Comparison of ENCODE assay signal across 20 cellular contexts in genomic region chr6:32182617-32183016, GRCh38. TPM values are rescaled to one million over a fixed set of nuclear protein-coding genes. Genes with fewer than 3 reads are reported as not detected.
DNase-seq lines count a peak whose midpoint lies in the region; ATAC-seq and TF ChIP-seq lines count a peak whose summit lies in the region.
"Had no signal": no experiment of that assay in that cellular context is flagged by ENCODE, and none has a peak within 500 bp of the region (broad histone marks: within the 10 kb centered on the region; RNA-seq: fewer than 3 reads in every experiment).

No MANE protein-coding gene starts in this region.

- H3K27me3 Mint-ChIP-seq in activated naive CD8-positive, alpha-beta T cell treated with anti-CD3 and anti-CD28 coated beads, Interleukin-2, amount 10 ng/mL, durations not matched to agents 7 days and 5 days, result no peaks in the 10 kb centered on the region
- no peaks in the 10 kb centered on the region for H3K27me3 Mint-ChIP-seq in mesothelial cell of epicardium (ENCODE audit: low read depth)
- H3K27me3 Mint-ChIP-seq: activated CD8-positive, alpha-beta memory T cell treated with anti-CD3 and anti-CD28 coated beads, Interleukin-2, amount 10 ng/mL, durations not matched to agents 7 days and 5 days had no signal

- TF ChIP-seq EP300 in upper lobe of left lung (IDR thresholded peaks at IDR 0.05), result no peak

- TF ChIP-seq CTCF in heart right ventricle (IDR thresholded peaks at IDR 0.05), result no peak
- TF ChIP-seq CTCF in mesothelial cell of epicardium (IDR thresholded peaks at IDR 0.05; ENCODE audit: unreplicated experiment), result no peak
- TF ChIP-seq CTCF in upper lobe of left lung (IDR thresholded peaks at IDR 0.05), result no peak

- H3K27me3 ChIP-seq in heart right ventricle (no peaks in the 10 kb centered on the region), upper lobe of left lung (no peaks in the 10 kb centered on the region)
- H3K27me3 ChIP-seq: adrenal gland, SJCRH30 had no signal

- no peak for DNase-seq in heart right ventricle
- DNase-seq in Right ventricle myocardium superior, result no peak
- DNase-seq in activated naive CD8-positive, alpha-beta T cell treated with anti-CD3 and anti-CD28 coated beads, Interleukin-2, amount 10 ng/mL, durations not matched to agents 7 days and 5 days, result peak; percentile 26
- no peak for DNase-seq in mesothelial cell of epicardium (ENCODE audit: low spot score in 2 of 2, unreplicated experiment in 2 of 2)
- peak in 1 of 2 donors; percentile 52 for DNase-seq in upper lobe of left lung
- no peak for DNase-seq in effector CD4-positive, alpha-beta T cell
- DNase-seq in UCSD-AML1 (lab: John Stamatoyannopoulos, UW; ENCODE audit: unreplicated experiment), result no peak
- DNase-seq: activated CD8-positive, alpha-beta memory T cell treated with anti-CD3 and anti-CD28 coated beads, Interleukin-2, amount 10 ng/mL, durations not matched to agents 7 days and 5 days; cerebellar nuclear complex; DMS53; glutamatergic neuron; KG1; NCI-H345; retina; SJCRH30; stimulated activated naive CD4-positive, alpha-beta T cell had no signal

- H3K9me3 ChIP-seq in heart right ventricle (no peaks in the 10 kb centered on the region), upper lobe of left lung (no peaks in the 10 kb centered on the region)
- H3K9me3 ChIP-seq: adrenal gland, HAP-1, SJCRH30 had no signal

- POLR2A ChIA-PET in activated naive CD8-positive, alpha-beta T cell treated with anti-CD3 and anti-CD28 coated beads, Interleukin-2, amount 10 ng/mL, durations not matched to agents 7 days and 5 days (lab: Charles Lee), result interaction anchor here (0.6 to 5.3 kb wide), 4 partner anchors 8 to 789 kb away, joined by 3 to 61 read pairs (median 4); partner anchors contain the start of genes ATF6B, GPSM3 and PBX2

- H3K27ac Mint-ChIP-seq in activated naive CD8-positive, alpha-beta T cell treated with anti-CD3 and anti-CD28 coated beads, Interleukin-2, amount 10 ng/mL, durations not matched to agents 7 days and 5 days, result peak overlapping the region; percentile 16
- H3K27ac Mint-ChIP-seq in mesothelial cell of epicardium, result peak overlapping the region; percentile 21
- H3K27ac Mint-ChIP-seq: activated CD8-positive, alpha-beta memory T cell treated with anti-CD3 and anti-CD28 coated beads, Interleukin-2, amount 10 ng/mL, durations not matched to agents 7 days and 5 days had no signal

- H3K27ac ChIP-seq in heart right ventricle, result peak overlapping the region in 9 of 10 donors; percentile 19 to 99 (median 57)
- H3K27ac ChIP-seq in upper lobe of left lung, result peak overlapping the region; percentile 72 to 98 (median 95)
- H3K27ac ChIP-seq: epithelial cell of prostate, SJCRH30 had no signal

- 82 to 90% methylated on average over 10 of the region's 10 CpGs for WGBS in heart right ventricle, 2 donors
- 82 to 92% methylated on average over 10 of the region's 10 CpGs for WGBS in upper lobe of left lung, 2 donors

- intact Hi-C loops in heart right ventricle (cut with DNase I), result no loop called here
- intact Hi-C loops in Right ventricle myocardium superior (cut with DNase I), result no loop called here

- H3K4me3 Mint-ChIP-seq in activated naive CD8-positive, alpha-beta T cell treated with anti-CD3 and anti-CD28 coated beads, Interleukin-2, amount 10 ng/mL, durations not matched to agents 7 days and 5 days, result no peak overlapping the region
- H3K4me3 Mint-ChIP-seq in mesothelial cell of epicardium, result no peak overlapping the region
- H3K4me3 Mint-ChIP-seq: activated CD8-positive, alpha-beta memory T cell treated with anti-CD3 and anti-CD28 coated beads, Interleukin-2, amount 10 ng/mL, durations not matched to agents 7 days and 5 days had no signal

- no peak overlapping the region for H3K4me3 ChIP-seq in heart right ventricle
- H3K4me3 ChIP-seq in upper lobe of left lung, result peak overlapping the region in 3 of 4 donors; percentile 18 to 41 (median 20)
- H3K4me3 ChIP-seq: adrenal gland, HAP-1, SJCRH30 had no signal

- ATAC-seq in heart right ventricle, result no peak
- ATAC-seq in Right ventricle myocardium superior (ENCODE audit: poor library complexity), result no peak
- no peak for ATAC-seq in activated naive CD8-positive, alpha-beta T cell treated with anti-CD3 and anti-CD28 coated beads, Interleukin-2, amount 10 ng/mL, durations not matched to agents 7 days and 5 days (ENCODE audit: low read depth)
- ATAC-seq in upper lobe of left lung (ENCODE audit: low FRiP score in 2 of 2), result no peak
- ATAC-seq in GM18505 (IDR thresholded peaks at IDR 0.05; ENCODE audit: unreplicated experiment), result no peak
- ATAC-seq: activated CD8-positive, alpha-beta memory T cell treated with anti-CD3 and anti-CD28 coated beads, Interleukin-2, amount 10 ng/mL, durations not matched to agents 7 days and 5 days had no signal

- H3K36me3 Mint-ChIP-seq in activated naive CD8-positive, alpha-beta T cell treated with anti-CD3 and anti-CD28 coated beads, Interleukin-2, amount 10 ng/mL, durations not matched to agents 7 days and 5 days, result peaks cover 34% of the 10 kb centered on the region
- peaks cover 26% of the 10 kb centered on the region for H3K36me3 Mint-ChIP-seq in mesothelial cell of epicardium

- TF ChIP-seq POLR2A in upper lobe of left lung (IDR thresholded peaks at IDR 0.05) (no peak), GM18505 (IDR thresholded peaks at IDR 0.05; ENCODE audit: borderline replicate concordance, extremely low read depth, insufficient read depth, insufficient read length) (no peak)

- peaks cover 36% of the 10 kb centered on the region for H3K4me1 Mint-ChIP-seq in activated naive CD8-positive, alpha-beta T cell treated with anti-CD3 and anti-CD28 coated beads, Interleukin-2, amount 10 ng/mL, durations not matched to agents 7 days and 5 days
- H3K4me1 Mint-ChIP-seq in mesothelial cell of epicardium, result peaks cover 45% of the 10 kb centered on the region

- H3K4me1 ChIP-seq in heart right ventricle (peaks cover 16 to 87% (median 59%) of the 10 kb centered on the region in 9 donors), upper lobe of left lung (peaks cover 44 to 62% (median 55%) of the 10 kb centered on the region in 4 donors)
- H3K4me1 ChIP-seq: HAP-1, SJCRH30 had no signal

- no peaks in the 10 kb centered on the region for H3K9me3 Mint-ChIP-seq in activated naive CD8-positive, alpha-beta T cell treated with anti-CD3 and anti-CD28 coated beads, Interleukin-2, amount 10 ng/mL, durations not matched to agents 7 days and 5 days
- no peaks in the 10 kb centered on the region for H3K9me3 Mint-ChIP-seq in mesothelial cell of epicardium

- H3K36me3 ChIP-seq in heart right ventricle (peaks cover 0 to 68% (median 20%) of the 10 kb centered on the region in 9 donors), upper lobe of left lung (peaks cover 7 to 54% (median 32%) of the 10 kb centered on the region in 4 donors)

RNA-seq across cellular contexts. Expression of gene AGER, which starts 1.4 kb away (rescaled TPM):
- 1 to 10 TPM in 9 of 10 donors, under 1 TPM in 1; 0.75 to 5.1 (median 2.9) TPM for total RNA-seq in heart right ventricle
- 1 to 10 TPM; 3.1 to 5.5 TPM for polyA plus RNA-seq in heart right ventricle
- total RNA-seq in Right ventricle myocardium superior, result 1.6 TPM
- 10 to 100 TPM; 47.4 to 52.3 TPM for total RNA-seq in activated naive CD8-positive, alpha-beta T cell treated with anti-CD3 and anti-CD28 coated beads, Interleukin-2, amount 10 ng/mL, durations not matched to agents 7 days and 5 days
- 23.7 to 28.1 TPM (median 27.5 TPM) in 3 replicates for total RNA-seq in mesothelial cell of epicardium
- 1,000 to 10,000 TPM in 5 of 6 donors, 100 to 1,000 TPM in 1; 543 to 2,806 (median 1,294) TPM for total RNA-seq in upper lobe of left lung

RNA-seq across cellular contexts. Expression of gene RNF5, which starts 4.4 kb away (rescaled TPM):
- total RNA-seq in heart right ventricle, result 100 to 1,000 TPM in 1 of 10 donors, 10 to 100 TPM in 9; 75.5 to 122 (median 82.7) TPM
- polyA plus RNA-seq in heart right ventricle, result 100 to 1,000 TPM in 1 of 2 donors, 10 to 100 TPM in 1; 53.0 to 132 TPM
- total RNA-seq in Right ventricle myocardium superior, result 94.6 TPM
- total RNA-seq in activated naive CD8-positive, alpha-beta T cell treated with anti-CD3 and anti-CD28 coated beads, Interleukin-2, amount 10 ng/mL, durations not matched to agents 7 days and 5 days, result 10 to 100 TPM; 44.5 to 49.5 TPM
- total RNA-seq in mesothelial cell of epicardium, result 60.7 to 62.8 TPM (median 62.1 TPM) in 3 replicates
- 10 to 100 TPM; 23.0 to 73.6 (median 59.1) TPM for total RNA-seq in upper lobe of left lung

RNA-seq across cellular contexts. Expression of gene AGPAT1, which starts 6.7 kb away (rescaled TPM):
- 10 to 100 TPM; 39.0 to 63.1 (median 47.4) TPM for total RNA-seq in heart right ventricle
- polyA plus RNA-seq in heart right ventricle, result 10 to 100 TPM; 50.8 to 56.3 TPM
- 44.2 TPM for total RNA-seq in Right ventricle myocardium superior
- total RNA-seq in activated naive CD8-positive, alpha-beta T cell treated with anti-CD3 and anti-CD28 coated beads, Interleukin-2, amount 10 ng/mL, durations not matched to agents 7 days and 5 days, result 10 to 100 TPM; 38.1 to 40.8 TPM
- total RNA-seq in mesothelial cell of epicardium, result 63.2 to 69.0 TPM (median 64.6 TPM) in 3 replicates
- total RNA-seq in upper lobe of left lung, result 10 to 100 TPM; 25.9 to 54.5 (median 32.6) TPM

RNA-seq across cellular contexts. Expression of gene PBX2, which starts 7.4 kb away (rescaled TPM):
- total RNA-seq in heart right ventricle (10 to 100 TPM; 32.8 to 50.9 (median 44.1) TPM), Right ventricle myocardium superior (39.1 TPM), mesothelial cell of epicardium (236 to 250 TPM (median 246 TPM) in 3 replicates), upper lobe of left lung (100 to 1,000 TPM in 1 of 6 donors, 10 to 100 TPM in 5; 78.6 to 147 (median 93.4) TPM)
- 10 to 100 TPM; 25.6 to 55.4 TPM for polyA plus RNA-seq in heart right ventricle
- total RNA-seq in activated naive CD8-positive, alpha-beta T cell treated with anti-CD3 and anti-CD28 coated beads, Interleukin-2, amount 10 ng/mL, durations not matched to agents 7 days and 5 days, result 100 to 1,000 TPM; 107 to 112 TPM

RNA-seq across cellular contexts. Expression of gene GPSM3, which starts 9.8 kb away (rescaled TPM):
- total RNA-seq in heart right ventricle (10 to 100 TPM in 1 of 10 donors, 1 to 10 TPM in 9; 2.4 to 28.0 (median 4.4) TPM), Right ventricle myocardium superior (4.1 TPM), mesothelial cell of epicardium (7.6 to 10.1 TPM (median 8.6 TPM) in 3 replicates), upper lobe of left lung (10 to 100 TPM; 18.9 to 80.4 (median 30.6) TPM)
- 1 to 10 TPM; 5.8 to 6.2 TPM for polyA plus RNA-seq in heart right ventricle
- total RNA-seq in activated naive CD8-positive, alpha-beta T cell treated with anti-CD3 and anti-CD28 coated beads, Interleukin-2, amount 10 ng/mL, durations not matched to agents 7 days and 5 days, result 100 to 1,000 TPM; 251 to 260 TPM

Comparison
In these comparisons a context has a peak if more than half of its experiments do, and no peak if none do; other contexts are left out.
1. H3K4me3 ChIP-seq: peak in upper lobe of left lung (3 of 4); none in heart right ventricle (0 of 10).
2. RNA of gene AGER, which starts 1.4 kb away (total RNA-seq): 543 to 2,806 TPM in upper lobe of left lung; 47.4 to 52.3 TPM in activated naive CD8-positive, alpha-beta T cell treated with anti-CD3 and anti-CD28 coated beads, Interleukin-2, amount 10 ng/mL, durations not matched to agents 7 days and 5 days, 23.7 to 28.1 TPM in mesothelial cell of epicardium, 0.75 to 5.1 TPM in heart right ventricle and 1.6 TPM in Right ventricle myocardium superior (single experiment); every median in the first group is over 10 times any median in the second.